In genomic region chr5:170740586-170741205, GRCh38 we compare ENCODE assay signal across 24 cellular contexts. TPM values are rescaled to one million over a fixed set of nuclear protein-coding genes. Genes with fewer than 3 reads are reported as not detected.
"Had no signal": no experiment of that assay in that cellular context is flagged by ENCODE, and none has a peak within 500 bp of the region (broad histone marks: within the 10 kb centered on the region; RNA-seq: fewer than 3 reads in every experiment).

No MANE protein-coding gene starts in this region.

- H3K4me1 ChIP-seq: psoas muscle had no signal

- H3K4me3 ChIP-seq: hepatocyte, ovary, psoas muscle, thyroid gland, upper lobe of right lung had no signal

- H3K27ac ChIP-seq: hepatocyte, ovary, psoas muscle, thyroid gland, upper lobe of right lung had no signal

- ATAC-seq: activated CD4-positive, alpha-beta T cell treated with anti-CD3 and anti-CD28 coated beads for 36 hours; natural killer cell; psoas muscle; right cardiac atrium; stimulated activated naive CD8-positive, alpha-beta T cell treated with anti-CD3 and anti-CD28 coated beads, Interleukin-15, Interleukin-2, amounts not matched to agents 100 U/mL and 50 U/mL, for 24 hours; upper lobe of right lung had no signal

- H3K36me3 ChIP-seq: ovary, thyroid gland, upper lobe of right lung had no signal

- DNase-seq: activated B cell treated with CpG ODN at 0.5 μM for 24 hours; activated CD4-positive, alpha-beta T cell treated with anti-CD3 and anti-CD28 coated beads for 36 hours; activated CD4-positive, alpha-beta T cell treated with anti-CD3 and anti-CD28 coated beads, Interleukin-2, amount 50 U/mL, for 4 hours; activated naive CD4-positive, alpha-beta T cell treated with anti-CD3 and anti-CD28 coated beads for 36 hours; activated naive CD8-positive, alpha-beta T cell treated with anti-CD3 and anti-CD28 coated beads, Interleukin-2, amount 10 ng/mL, durations not matched to agents 7 days and 5 days; activated T-cell treated with anti-CD3 and anti-CD28 coated beads, Interleukin-2, amount 50 U/mL, for 48 hours; amniotic stem cell; effector CD4-positive, alpha-beta T cell; foreskin melanocyte; immature natural killer cell; midbrain; natural killer cell; ovary; psoas muscle; right cardiac atrium; stimulated activated CD4-positive, alpha-beta T cell treated with anti-CD3 and anti-CD28 coated beads, Interleukin-12 subunit alpha, Interleukin-12 subunit beta, amount 100 ng/mL, for 4 hours; stimulated activated CD4-positive, alpha-beta T cell treated with anti-CD3 and anti-CD28 coated beads, Interleukin-4, amount 100 ng/mL, for 4 hours; stimulated activated naive CD8-positive, alpha-beta T cell treated with anti-CD3 and anti-CD28 coated beads, Interleukin-15, Interleukin-2, amounts not matched to agents 100 U/mL and 50 U/mL, for 24 hours; T1000; thyroid gland; upper lobe of right lung had no signal

- H3K9me3 ChIP-seq: ovary, psoas muscle, thyroid gland, upper lobe of right lung had no signal

- H3K27me3 ChIP-seq: hepatocyte, ovary, thyroid gland had no signal

RNA-seq across cellular contexts. Expression of gene GABRP, which starts 42.8 kb away (rescaled TPM):
- total RNA-seq: activated B cell treated with CpG ODN at 0.5 μM for 24 hours; activated CD4-positive, alpha-beta T cell treated with anti-CD3 and anti-CD28 coated beads for 36 hours; activated naive CD4-positive, alpha-beta T cell treated with anti-CD3 and anti-CD28 coated beads for 36 hours; activated naive CD8-positive, alpha-beta T cell treated with anti-CD3 and anti-CD28 coated beads, Interleukin-2, amount 10 ng/mL, durations not matched to agents 7 days and 5 days; bronchial epithelial cell; chondrocyte; natural killer cell; psoas muscle; right cardiac atrium; thyroid gland; upper lobe of right lung had no signal
